ENCODE assay signal across 23 cellular contexts in genomic region chr7:155104913-155105312, GRCh38. TPM values are rescaled to one million over a fixed set of nuclear protein-coding genes. Genes with fewer than 3 reads are reported as not detected.
"Had no signal": no experiment of that assay in that cellular context is flagged by ENCODE, and none has a peak within 500 bp of the region (broad histone marks: within the 10 kb centered on the region; RNA-seq: fewer than 3 reads in every experiment).

No MANE protein-coding gene starts in this region.

- H3K4me2 ChIP-seq: neural progenitor cell, smooth muscle cell had no signal

- H3K9me3 ChIP-seq: esophagus muscularis mucosa, gastrocnemius medialis, heart right ventricle, ovary, upper lobe of left lung, uterus had no signal

- ATAC-seq: gastrocnemius medialis; heart right ventricle; left cardiac atrium; natural killer cell treated with Interleukin-12 subunit alpha and Interleukin-12 subunit beta and Interleukin-15 and Interleukin-18, amount 100 ng/mL, for 72 hours; right cardiac atrium had no signal

- H3K9ac ChIP-seq: neural progenitor cell had no signal

- DNase-seq: effector memory CD4-positive, alpha-beta T cell; gastrocnemius medialis; heart right ventricle; immature natural killer cell; kidney; left cardiac atrium; nucleus accumbens; ovary; right cardiac atrium; stimulated activated CD4-positive, alpha-beta T cell treated with anti-CD3 and anti-CD28 coated beads, Interleukin-2, amount 100 ng/mL, for 48 hours; stimulated activated naive CD4-positive, alpha-beta T cell treated with Interleukin-2 at 50 U/mL for 16 hours; upper lobe of left lung; uterus had no signal

- H3K4me1 ChIP-seq: esophagus muscularis mucosa, gastrocnemius medialis, heart right ventricle, upper lobe of left lung, uterus had no signal

- H3K36me3 ChIP-seq: esophagus muscularis mucosa, gastrocnemius medialis, heart right ventricle, neural progenitor cell, ovary, upper lobe of left lung, uterus had no signal

- H3K27ac ChIP-seq: epithelial cell of prostate, esophagus muscularis mucosa, gastrocnemius medialis, heart right ventricle, neural progenitor cell, ovary, upper lobe of left lung, uterus had no signal

- H3K4me3 ChIP-seq: esophagus muscularis mucosa, gastrocnemius medialis, heart right ventricle, neural progenitor cell, ovary, smooth muscle cell, upper lobe of left lung, uterus had no signal

- H3K27me3 ChIP-seq: neural progenitor cell, ovary, upper lobe of left lung, uterus had no signal

RNA-seq across cellular contexts. Expression of gene HTR5A, which starts 34.8 kb away (rescaled TPM):
- total RNA-seq: esophagus muscularis mucosa; fibroblast of villous mesenchyme; gastrocnemius medialis; heart right ventricle; kidney; left cardiac atrium; liver; lung microvascular endothelial cell; mucosa of gallbladder; natural killer cell treated with Interleukin-12 subunit alpha and Interleukin-12 subunit beta and Interleukin-15 and Interleukin-18, amount 100 ng/mL, for 72 hours; ovary; posterior vena cava; right cardiac atrium; smooth muscle cell; upper lobe of left lung; uterus had no signal
- polyA plus RNA-seq: heart right ventricle, immature natural killer cell, liver, ovary, right cardiac atrium, smooth muscle cell had no signal
